In genomic region chr10:3624367-3624766, GRCh38 we compare ENCODE assay signal across 12 cellular contexts.
DNase-seq lines count a peak whose midpoint lies in the region; ATAC-seq and TF ChIP-seq lines count a peak whose summit lies in the region.
"Had no signal": no experiment of that assay in that cellular context is flagged by ENCODE, and none has a peak within 500 bp of the region (broad histone marks: within the 10 kb centered on the region; RNA-seq: fewer than 3 reads in every experiment).

No MANE protein-coding gene starts in this region.

- no peaks in the 10 kb centered on the region for H3K36me3 ChIP-seq in heart right ventricle
- H3K36me3 ChIP-seq in ascending aorta = no peaks in the 10 kb centered on the region
- H3K36me3 ChIP-seq in tibial artery = no peaks in the 10 kb centered on the region
- H3K36me3 ChIP-seq: spleen had no signal

- H3K27me3 ChIP-seq in heart right ventricle (no peaks in the 10 kb centered on the region), ascending aorta (no peaks in the 10 kb centered on the region), tibial artery (no peaks in the 10 kb centered on the region)
- H3K27me3 ChIP-seq: spleen had no signal

- H3K4me1 ChIP-seq in heart right ventricle (peaks cover 0 to 23% (median 14%) of the 10 kb centered on the region in 9 donors), ascending aorta (peaks cover 3 to 12% of the 10 kb centered on the region in 2 donors), tibial artery (peaks cover 0 to 37% (median 10%) of the 10 kb centered on the region in 4 donors)

- 78 to 81% methylated on average over 8 of the region's 8 CpGs for WGBS in heart right ventricle, 2 donors

- ATAC-seq in left ventricle myocardium superior (peak; percentile 17), heart right ventricle (no peak), GM19452 (IDR thresholded peaks at IDR 0.05; ENCODE audit: unreplicated experiment) (no peak)

- intact Hi-C loops in left ventricle myocardium superior (cut with micrococcal nuclease) = no loop called here
- intact Hi-C loops in heart right ventricle (cut with DNase I) = no loop called here
- intact Hi-C loops in ascending aorta (cut with DNase I) = loop anchor here (5.0 kb wide), 2 partner anchors 97 to 377 kb away; no protein-coding TSS in a partner anchor
- intact Hi-C loops in tibial artery (cut with DNase I; ENCODE audit: low total_unique reads) = no loop called here

- H3K4me3 ChIP-seq in heart right ventricle = no peak overlapping the region
- peak overlapping the region in 1 of 2 donors; percentile 42 for H3K4me3 ChIP-seq in ascending aorta
- H3K4me3 ChIP-seq in tibial artery = peak overlapping the region in 1 of 2 donors; percentile 23
- H3K4me3 ChIP-seq: spleen had no signal

- no peak for DNase-seq in left ventricle myocardium superior
- DNase-seq in heart right ventricle = no peak
- DNase-seq in ascending aorta (ENCODE audit: low spot score in 2 of 2) = peak in 1 of 2 donors; percentile 78
- DNase-seq in inferior parietal cortex (ENCODE audit: extremely low spot score) = peak; percentile 16
- DNase-seq in tibial artery = peak in 1 of 2 donors; percentile 77
- DNase-seq in RKO (ENCODE audit: low spot score) = no peak
- no peak for DNase-seq in activated naive CD4-positive, alpha-beta T cell treated with anti-CD3 and anti-CD28 coated beads, Interleukin-2, amount 50 U/mL, for 16 hours
- DNase-seq: activated naive CD8-positive, alpha-beta T cell treated with anti-CD3 and anti-CD28 coated beads for 36 hours; erythroblast; NCI-H2081 treated with DMSO at 0.1 percent for 48 hours; spleen had no signal

- peak overlapping the region in 5 of 10 donors; percentile 22 to 69 (median 50) for H3K27ac ChIP-seq in heart right ventricle
- H3K27ac ChIP-seq in ascending aorta = peak overlapping the region; percentile 65 to 67
- H3K27ac ChIP-seq in tibial artery = peak overlapping the region; percentile 69 to 73

- H3K9me3 ChIP-seq in heart right ventricle = peaks cover 0 to 26% (median 5%) of the 10 kb centered on the region in 11 donors
- peaks cover 0 to 4% of the 10 kb centered on the region in 2 donors for H3K9me3 ChIP-seq in ascending aorta
- no peaks in the 10 kb centered on the region for H3K9me3 ChIP-seq in tibial artery

- TF ChIP-seq CTCF in heart right ventricle (IDR thresholded peaks at IDR 0.05) = no peak
- no peak for TF ChIP-seq CTCF in ascending aorta (IDR thresholded peaks at IDR 0.05)
- TF ChIP-seq CTCF in tibial artery (IDR thresholded peaks at IDR 0.05) = no peak
